ENCODE assay signal across 8 cellular contexts in genomic region chr4:95124906-95125504, GRCh38.
A peak's percentile ranks its signal among the peaks of the same experiment; 100 is the strongest.
DNase-seq lines count a peak whose midpoint lies in the region; ATAC-seq and TF ChIP-seq lines count a peak whose summit lies in the region.

No MANE protein-coding gene starts in this region.

- H3K4me1 ChIP-seq in KMS-11 (ENCODE audit: low read depth, poor library complexity, severe bottlenecking) (no peaks in the 10 kb centered on the region), tibial artery (peaks cover 0 to 8% (median 2%) of the 10 kb centered on the region in 4 donors)

- no peak overlapping the region for H3K9ac ChIP-seq in KMS-11

- ATAC-seq in GM21515 (IDR thresholded peaks at IDR 0.05; ENCODE audit: unreplicated experiment) = no peak

- no peak overlapping the region for H3K4me2 ChIP-seq in KMS-11

- H3K27ac ChIP-seq in KMS-11 (no peak overlapping the region), tibial artery (no peak overlapping the region)

- H3K9me3 ChIP-seq in tibial artery = no peaks in the 10 kb centered on the region

- DNase-seq in DMS 273 (lab: John Stamatoyannopoulos, UW; ENCODE audit: unreplicated experiment) = peak; percentile 61
- peak; percentile 25 for DNase-seq in iPS DF 4.7 (ENCODE audit: extremely low read depth, low spot score)
- DNase-seq in tibial artery = no peak
- no peak for DNase-seq in NCI-H2196 (lab: John Stamatoyannopoulos, UW; ENCODE audit: unreplicated experiment)
- DNase-seq in NCI-H2029 treated with DMSO at 0.1 percent for 48 hours (lab: John Stamatoyannopoulos, UW) = no peak

- no peaks in the 10 kb centered on the region for H3K79me2 ChIP-seq in KMS-11 (ENCODE audit: insufficient read depth, low read depth)

- intact Hi-C loops in tibial artery (cut with DNase I; ENCODE audit: low total_unique reads) = loop anchor here (10.0 kb wide), 1 partner anchor 720 kb away; no protein-coding TSS in a partner anchor

- TF ChIP-seq CTCF in KMS-11 (conservative IDR thresholded peaks at IDR 0.05; ENCODE audit: low read depth, low read length) = peak; percentile 72
- peak; percentile 52 for TF ChIP-seq CTCF in WI38 (IDR thresholded peaks at IDR 0.05; ENCODE audit: low read depth, low read length)
- peak; percentile 41 to 51 for TF ChIP-seq CTCF in tibial artery (IDR thresholded peaks at IDR 0.05)

- H4K20me1 ChIP-seq in KMS-11 (ENCODE audit: insufficient read depth) = no peaks in the 10 kb centered on the region

- H3K27me3 ChIP-seq in KMS-11 (ENCODE audit: insufficient read depth, low read depth) (no peaks in the 10 kb centered on the region), tibial artery (no peaks in the 10 kb centered on the region)

- no peaks in the 10 kb centered on the region for H3K36me3 ChIP-seq in KMS-11 (ENCODE audit: insufficient read depth)
- no peaks in the 10 kb centered on the region for H3K36me3 ChIP-seq in tibial artery

- no peak overlapping the region for H3K4me3 ChIP-seq in KMS-11 (IDR thresholded peaks at IDR 0.05; ENCODE audit: insufficient read depth, low read depth, low read length)
- no peak overlapping the region for H3K4me3 ChIP-seq in WI38 (ENCODE audit: low read depth, low read length)
- H3K4me3 ChIP-seq in tibial artery = no peak overlapping the region

- H2AFZ ChIP-seq in KMS-11 (ENCODE audit: low read depth) = no peak overlapping the region

Comparison
In these comparisons a context has a peak if more than half of its experiments do, and no peak if none do; other contexts are left out.
1. DNase-seq: peak in DMS 273 (single experiment) and iPS DF 4.7 (single experiment); none in tibial artery (0 of 2), NCI-H2196 (single experiment) and NCI-H2029 treated with DMSO at 0.1 percent for 48 hours (single experiment).
2. Peak in every context shown above with its lines, with median percentiles within 50 percentile points of each other: CTCF ChIP-seq.